ENCODE assay signal across 8 cellular contexts in genomic region chr1:109392788-109393580, GRCh38. TPM values are rescaled to one million over a fixed set of nuclear protein-coding genes. Genes with fewer than 3 reads are reported as not detected.
DNase-seq lines count a peak whose midpoint lies in the region; ATAC-seq and TF ChIP-seq lines count a peak whose summit lies in the region.

No MANE protein-coding gene starts in this region.

- no peak overlapping the region for H2AFZ ChIP-seq in trophoblast cell (ENCODE audit: insufficient read depth, low read length, poor library complexity)

- H3K4me3 Mint-ChIP-seq in activated T-helper 2 cell treated with anti-CD3 and anti-CD28 coated beads, Interferon-gamma antibody, Interleukin-2, Interleukin-4, amounts not matched to agents 10 μg/mL and 5 μg/mL and 100 μg/mL, durations not matched to agents 14 hours and 24 hours and 36 hours (ENCODE audit: low read depth), result no peak overlapping the region

- H3K4me2 ChIP-seq in trophoblast cell (ENCODE audit: low read length), result peak overlapping the region; percentile 7

- no peak overlapping the region for H2BK120ac ChIP-seq in trophoblast cell (ENCODE audit: insufficient read depth, low read length, poor library complexity)

- peak overlapping the region; percentile 14 for H3K4ac ChIP-seq in trophoblast cell (ENCODE audit: low read depth, low read length)

- no peak overlapping the region for H3K14ac ChIP-seq in trophoblast cell (ENCODE audit: low read length)

- H3K36me3 Mint-ChIP-seq in activated T-helper 2 cell treated with anti-CD3 and anti-CD28 coated beads, Interferon-gamma antibody, Interleukin-2, Interleukin-4, amounts not matched to agents 10 μg/mL and 5 μg/mL and 100 μg/mL, durations not matched to agents 14 hours and 24 hours and 36 hours (ENCODE audit: low read depth), result no peaks in the 10 kb centered on the region

- H3K18ac ChIP-seq in trophoblast cell (ENCODE audit: low read length), result no peak overlapping the region

- peak overlapping the region; percentile 8 for H2BK5ac ChIP-seq in trophoblast cell (ENCODE audit: low read depth, low read length, poor library complexity)

- ATAC-seq in HG03175 (IDR thresholded peaks at IDR 0.05; ENCODE audit: unreplicated experiment) (no peak), GM21528 (IDR thresholded peaks at IDR 0.05; ENCODE audit: low FRiP score, unreplicated experiment) (no peak)

- H4K8ac ChIP-seq in trophoblast cell (ENCODE audit: low read depth, low read length), result no peak overlapping the region

- H3K27me3 Mint-ChIP-seq in activated T-helper 2 cell treated with anti-CD3 and anti-CD28 coated beads, Interferon-gamma antibody, Interleukin-2, Interleukin-4, amounts not matched to agents 10 μg/mL and 5 μg/mL and 100 μg/mL, durations not matched to agents 14 hours and 24 hours and 36 hours (ENCODE audit: low read depth), result peaks cover 40% of the 10 kb centered on the region

- no peak overlapping the region for H4K91ac ChIP-seq in trophoblast cell (ENCODE audit: low read depth, low read length)

- no peak overlapping the region for H3K27ac ChIP-seq in trophoblast cell (ENCODE audit: low read depth, low read length)

- no CpG with 5 or more reads among the region's 10 CpGs for WGBS in trophoblast cell (ENCODE audit: extremely low coverage, insufficient coverage, insufficient read length)

- no peak overlapping the region for H3K9ac ChIP-seq in trophoblast cell (ENCODE audit: low read length)

- peaks cover 7% of the 10 kb centered on the region for H3K79me1 ChIP-seq in trophoblast cell (ENCODE audit: low read length)

- H3K27ac Mint-ChIP-seq in activated T-helper 2 cell treated with anti-CD3 and anti-CD28 coated beads, Interferon-gamma antibody, Interleukin-2, Interleukin-4, amounts not matched to agents 10 μg/mL and 5 μg/mL and 100 μg/mL, durations not matched to agents 14 hours and 24 hours and 36 hours, result no peak overlapping the region

- H3K4me1 ChIP-seq in trophoblast cell (ENCODE audit: control insufficient read depth in 1 of 2, insufficient read depth in 2 of 2, low read length in 2 of 2), result peaks cover 7 to 8% of the 10 kb centered on the region in 2 experiments

- H3K23ac ChIP-seq in trophoblast cell (ENCODE audit: low read length), result no peak overlapping the region

- H2AK5ac ChIP-seq in trophoblast cell (ENCODE audit: low read length), result no peak overlapping the region

- peak overlapping the region; percentile 37 for H3K4me3 ChIP-seq in fibroblast of villous mesenchyme (ENCODE audit: low read depth, low read length)
- H3K4me3 ChIP-seq in trophoblast cell (ENCODE audit: low read depth, low read length), result no peak overlapping the region

- no peak for TF ChIP-seq CTCF in fibroblast of villous mesenchyme (IDR thresholded peaks at IDR 0.05; ENCODE audit: insufficient read depth, low read depth, low read length)

- H3K4me1 Mint-ChIP-seq in activated T-helper 2 cell treated with anti-CD3 and anti-CD28 coated beads, Interferon-gamma antibody, Interleukin-2, Interleukin-4, amounts not matched to agents 10 μg/mL and 5 μg/mL and 100 μg/mL, durations not matched to agents 14 hours and 24 hours and 36 hours (ENCODE audit: low read depth), result peaks cover 36% of the 10 kb centered on the region

- peaks cover 0 to 2% of the 10 kb centered on the region in 2 experiments for H3K36me3 ChIP-seq in trophoblast cell (ENCODE audit: control insufficient read depth in 1 of 2, insufficient read depth in 2 of 2, low read length in 2 of 2)

- no peaks in the 10 kb centered on the region for H3K9me3 Mint-ChIP-seq in activated T-helper 2 cell treated with anti-CD3 and anti-CD28 coated beads, Interferon-gamma antibody, Interleukin-2, Interleukin-4, amounts not matched to agents 10 μg/mL and 5 μg/mL and 100 μg/mL, durations not matched to agents 14 hours and 24 hours and 36 hours

- no peaks in the 10 kb centered on the region for H3K9me3 ChIP-seq in trophoblast cell (ENCODE audit: insufficient read depth, low read depth, low read length)

- H2BK12ac ChIP-seq in trophoblast cell (ENCODE audit: low read length), result no peak overlapping the region

- intact Hi-C loops in activated T-helper 2 cell treated with anti-CD3 and anti-CD28 coated beads, Interferon-gamma antibody, Interleukin-2, Interleukin-4, amounts not matched to agents 10 μg/mL and 5 μg/mL and 100 μg/mL, durations not matched to agents 14 hours and 24 hours and 36 hours (cut with micrococcal nuclease), result no loop called here

- DNase-seq in COLO829 (ENCODE audit: low spot score) (peak; percentile 40), RPMI8226 (peak; percentile 47), fibroblast of villous mesenchyme (ENCODE audit: low read depth) (peak; percentile 79), trophoblast cell (peak in 1 of 2 donors; percentile 22), activated gamma-delta T cell (lab: John Stamatoyannopoulos, UW) (no peak)
- no peak for DNase-seq in activated T-helper 2 cell treated with anti-CD3 and anti-CD28 coated beads, Interferon-gamma antibody, Interleukin-2, Interleukin-4, amounts not matched to agents 10 μg/mL and 5 μg/mL and 100 μg/mL, durations not matched to agents 14 hours and 24 hours and 36 hours (ENCODE audit: low spot score)

- H3K79me2 ChIP-seq in trophoblast cell (ENCODE audit: control insufficient read depth, insufficient read depth, low read length, poor library complexity), result peaks cover 22% of the 10 kb centered on the region

- no peak overlapping the region for H4K12ac ChIP-seq in trophoblast cell (ENCODE audit: low read depth, low read length)

- H3K27me3 ChIP-seq in trophoblast cell (ENCODE audit: insufficient read depth, low read length), result no peaks in the 10 kb centered on the region

RNA-seq across cellular contexts. Expression of gene SORT1, which starts 4.7 kb away (rescaled TPM):
- 38.4 and 41.9 TPM in 2 replicates for total RNA-seq in fibroblast of villous mesenchyme
- polyA plus RNA-seq in trophoblast cell (2013), result 93.6 and 96.6 TPM in 2 replicates
- total RNA-seq in activated T-helper 2 cell treated with anti-CD3 and anti-CD28 coated beads, Interferon-gamma antibody, Interleukin-2, Interleukin-4, amounts not matched to agents 10 μg/mL and 5 μg/mL and 100 μg/mL, durations not matched to agents 14 hours and 24 hours and 36 hours, result 1.1 and 1.9 TPM in 2 replicates

RNA-seq across cellular contexts. Expression of gene PSMA5, which starts 33.3 kb away (rescaled TPM):
- total RNA-seq in fibroblast of villous mesenchyme, result 70.2 and 119 TPM in 2 replicates
- 72.9 and 74.4 TPM in 2 replicates for polyA plus RNA-seq in trophoblast cell (2013)
- 257 and 281 TPM in 2 replicates for total RNA-seq in activated T-helper 2 cell treated with anti-CD3 and anti-CD28 coated beads, Interferon-gamma antibody, Interleukin-2, Interleukin-4, amounts not matched to agents 10 μg/mL and 5 μg/mL and 100 μg/mL, durations not matched to agents 14 hours and 24 hours and 36 hours

Comparison
In these comparisons a context has a peak if more than half of its experiments do, and no peak if none do; other contexts are left out.
1. DNase-seq: peak in COLO829 (single experiment), RPMI8226 (single experiment) and fibroblast of villous mesenchyme (single experiment); none in activated gamma-delta T cell (single experiment) and activated T-helper 2 cell treated with anti-CD3 and anti-CD28 coated beads, Interferon-gamma antibody, Interleukin-2, Interleukin-4, amounts not matched to agents 10 μg/mL and 5 μg/mL and 100 μg/mL, durations not matched to agents 14 hours and 24 hours and 36 hours (single experiment).
2. RNA of gene SORT1, which starts 4.7 kb away (total RNA-seq): 38.4 to 41.9 TPM in fibroblast of villous mesenchyme; 1.1 to 1.9 TPM in activated T-helper 2 cell treated with anti-CD3 and anti-CD28 coated beads, Interferon-gamma antibody, Interleukin-2, Interleukin-4, amounts not matched to agents 10 μg/mL and 5 μg/mL and 100 μg/mL, durations not matched to agents 14 hours and 24 hours and 36 hours; every median in the first group is over 10 times any median in the second.